1 cellular context compared by ENCODE assay signal in genomic region chr7:604038-604883, GRCh38.
TF ChIP-seq lines count a peak whose summit lies in the region.

No MANE protein-coding gene starts in this region.

TF ChIP-seq in K562, 482 proteins besides CTCF, POLR2A, EP300 and RAD21 (continued from another document):
- TF ChIP-seq ZNF76 (CRISPR knock-in tag; IDR thresholded peaks at IDR 0.05; ENCODE audit: borderline replicate concordance): 0 out of 2 replicates have a peak, but pooled peaks have one; percentile 35
- peak; percentile 59; the same call in 1 of the 2 replicates for TF ChIP-seq MAFK (IDR thresholded peaks at IDR 0.05; ENCODE audit: low read length)
- TF ChIP-seq ZNF232 (CRISPR knock-in tag; IDR thresholded peaks at IDR 0.05): peak; percentile 87; the same call in 1 of the 2 replicates
- peak; percentile 55; the same call in 1 of the 2 replicates for TF ChIP-seq KAT7 (CRISPR knock-in tag; IDR thresholded peaks at IDR 0.05; ENCODE audit: borderline replicate concordance)
- TF ChIP-seq BRF1 (IDR thresholded peaks at IDR 0.05; ENCODE audit: borderline replicate concordance, extremely low read depth, insufficient read length): no peak
- no peak for TF ChIP-seq FUS (optimal IDR thresholded peaks at IDR 0.05; ENCODE audit: low read depth, low read length)
- TF ChIP-seq GABPB1 (CRISPR knock-in tag; IDR thresholded peaks at IDR 0.05): peak; percentile 90
- TF ChIP-seq, protein P1, sequence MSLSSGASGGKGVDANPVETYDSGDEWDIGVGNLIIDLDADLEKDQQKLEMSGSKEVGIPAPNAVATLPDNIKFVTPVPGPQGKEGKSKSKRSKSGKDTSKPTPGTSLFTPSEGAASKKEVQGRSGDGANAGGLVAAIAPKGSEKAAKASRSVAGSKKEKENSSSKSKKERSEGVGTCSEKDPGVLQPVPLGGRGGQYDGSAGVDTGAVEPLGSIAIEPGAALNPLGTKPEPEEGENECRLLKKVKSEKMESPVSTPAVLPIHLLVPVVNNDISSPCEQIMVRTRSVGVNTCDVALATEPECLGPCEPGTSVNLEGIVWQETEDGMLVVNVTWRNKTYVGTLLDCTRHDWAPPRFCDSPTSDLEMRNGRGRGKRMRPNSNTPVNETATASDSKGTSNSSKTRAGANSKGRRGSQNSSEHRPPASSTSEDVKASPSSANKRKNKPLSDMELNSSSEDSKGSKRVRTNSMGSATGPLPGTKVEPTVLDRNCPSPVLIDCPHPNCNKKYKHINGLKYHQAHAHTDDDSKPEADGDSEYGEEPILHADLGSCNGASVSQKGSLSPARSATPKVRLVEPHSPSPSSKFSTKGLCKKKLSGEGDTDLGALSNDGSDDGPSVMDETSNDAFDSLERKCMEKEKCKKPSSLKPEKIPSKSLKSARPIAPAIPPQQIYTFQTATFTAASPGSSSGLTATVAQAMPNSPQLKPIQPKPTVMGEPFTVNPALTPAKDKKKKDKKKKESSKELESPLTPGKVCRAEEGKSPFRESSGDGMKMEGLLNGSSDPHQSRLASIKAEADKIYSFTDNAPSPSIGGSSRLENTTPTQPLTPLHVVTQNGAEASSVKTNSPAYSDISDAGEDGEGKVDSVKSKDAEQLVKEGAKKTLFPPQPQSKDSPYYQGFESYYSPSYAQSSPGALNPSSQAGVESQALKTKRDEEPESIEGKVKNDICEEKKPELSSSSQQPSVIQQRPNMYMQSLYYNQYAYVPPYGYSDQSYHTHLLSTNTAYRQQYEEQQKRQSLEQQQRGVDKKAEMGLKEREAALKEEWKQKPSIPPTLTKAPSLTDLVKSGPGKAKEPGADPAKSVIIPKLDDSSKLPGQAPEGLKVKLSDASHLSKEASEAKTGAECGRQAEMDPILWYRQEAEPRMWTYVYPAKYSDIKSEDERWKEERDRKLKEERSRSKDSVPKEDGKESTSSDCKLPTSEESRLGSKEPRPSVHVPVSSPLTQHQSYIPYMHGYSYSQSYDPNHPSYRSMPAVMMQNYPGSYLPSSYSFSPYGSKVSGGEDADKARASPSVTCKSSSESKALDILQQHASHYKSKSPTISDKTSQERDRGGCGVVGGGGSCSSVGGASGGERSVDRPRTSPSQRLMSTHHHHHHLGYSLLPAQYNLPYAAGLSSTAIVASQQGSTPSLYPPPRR (CRISPR knock-in tag; IDR thresholded peaks at IDR 0.05; ENCODE audit: borderline replicate concordance): peak; percentile 30
- peak; percentile 87; the same call in 1 of the 2 replicates for TF ChIP-seq KLF6 (CRISPR knock-in tag; IDR thresholded peaks at IDR 0.05; ENCODE audit: borderline replicate concordance)
- TF ChIP-seq MYNN (IDR thresholded peaks at IDR 0.05): peak; percentile 64; the same call in 1 of the 2 replicates
- TF ChIP-seq MYNN (CRISPR knock-in tag; IDR thresholded peaks at IDR 0.05): no peak
- no peak for TF ChIP-seq CREBBP (IDR thresholded peaks at IDR 0.05; ENCODE audit: low read depth, low read length)
TF ChIP-seq in K562: peak in this region for 206.
